Comparison of ENCODE assay signal across 9 cellular contexts in the genomic region with DNA sequence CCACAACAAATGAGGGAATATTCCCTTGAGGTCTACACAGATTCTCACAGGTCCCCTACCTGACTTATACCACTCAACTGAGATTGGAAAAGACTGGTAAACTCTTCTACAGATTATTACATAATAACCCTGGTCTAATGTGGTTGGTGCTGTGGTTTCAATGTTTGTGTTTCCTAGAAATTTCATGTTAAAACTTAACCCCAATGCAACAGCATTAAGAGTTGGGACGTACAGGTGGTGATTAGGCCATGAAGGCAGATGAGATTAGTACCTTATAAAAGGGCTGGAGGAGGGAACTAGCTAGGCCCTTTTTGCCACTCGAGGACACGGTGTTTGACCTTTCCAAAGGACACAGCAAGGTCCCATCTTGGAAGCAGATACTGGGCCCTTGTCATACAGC.
"Had no signal": no experiment of that assay in that cellular context is flagged by ENCODE, and none has a peak within 500 bp of the region (broad histone marks: within the 10 kb centered on the region; RNA-seq: fewer than 3 reads in every experiment).

No MANE protein-coding gene starts in this region.

- H3K9me3 ChIP-seq: HAP-1 had no signal

- H2AFZ ChIP-seq: GM23248, GM23338 had no signal

- H3K4me1 ChIP-seq: HAP-1 had no signal

- H3K9ac ChIP-seq: GM23248 had no signal

- H3K36me3 ChIP-seq: HAP-1 had no signal

- H3K4me3 ChIP-seq: GM23248, GM23338, HAP-1 had no signal

- H3K27ac ChIP-seq: GM23248 had no signal

- DNase-seq: GM23248, GOT3, H7, H9, HCEC 1CT, HFFc6 had no signal

- H3K4me2 ChIP-seq: GM23338 had no signal

- ATAC-seq: GM23338, HCT116 had no signal
